ENCODE assay signal across 1 cellular context in the genomic region with DNA sequence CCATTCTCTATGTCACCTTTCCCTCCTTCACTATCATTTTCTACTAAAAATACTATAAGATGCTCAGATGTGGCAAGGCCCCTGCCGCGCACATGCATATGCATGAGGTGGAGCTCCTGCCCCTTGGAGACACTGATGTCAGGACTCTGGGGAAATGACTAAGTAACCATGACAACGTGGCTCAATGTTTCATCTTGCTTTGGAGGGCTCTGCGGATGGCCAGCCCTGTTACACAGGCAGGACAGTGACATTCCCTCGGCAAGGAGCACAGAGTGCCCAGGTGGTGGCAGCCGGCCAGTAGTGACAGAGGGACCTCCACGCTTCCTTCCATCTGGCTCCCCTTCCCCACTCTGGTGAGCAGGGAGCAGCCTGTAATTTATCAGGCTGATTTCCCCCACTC.
TF ChIP-seq lines count a peak whose summit lies in the region.

No MANE protein-coding gene starts in this region.

TF ChIP-seq in SK-N-SH treated with all-trans-retinoic acid at 6 μM for 48 hours, 23 proteins besides CTCF, POLR2A, EP300 and RAD21 (continued from another document):
- no peak for TF ChIP-seq CSRNP3 (CRISPR knock-in tag; IDR thresholded peaks at IDR 0.05)
- no peak for TF ChIP-seq TCF4 (CRISPR knock-in tag; IDR thresholded peaks at IDR 0.05; ENCODE audit: borderline replicate concordance)
- no peak for TF ChIP-seq RARB (CRISPR knock-in tag; IDR thresholded peaks at IDR 0.05)
